Comparison of ENCODE assay signal across 20 cellular contexts in genomic region chr1:29674625-29675326, GRCh38.
DNase-seq lines count a peak whose midpoint lies in the region; ATAC-seq, FAIRE-seq and TF ChIP-seq lines count a peak whose summit lies in the region.
"Had no signal": no experiment of that assay in that cellular context is flagged by ENCODE, and none has a peak within 500 bp of the region (broad histone marks: within the 10 kb centered on the region; RNA-seq: fewer than 3 reads in every experiment).

No MANE protein-coding gene starts in this region.

- H3K9me1 ChIP-seq in K562 (ENCODE audit: control insufficient read depth, insufficient read depth, low read length) = no peaks in the 10 kb centered on the region

- no peak for TF ChIP-seq RAD21 in K562 (CRISPR knock-in tag; conservative IDR thresholded peaks at IDR 0.05 in 1 of 2, IDR thresholded peaks at IDR 0.05 in 1 of 2)

- ATAC-seq in K562 = no peak
- ATAC-seq in left lobe of liver = no peak
- ATAC-seq in sciatic nerve = no peak
- ATAC-seq: GM12878, HCT116, HepG2 had no signal

- WGBS in K562 (ENCODE audit: insufficient coverage, low coverage, missing lambda C conversion rate) = 4% methylated on average over 6 of the region's 6 CpGs

- H3K27me3 ChIP-seq in K562 (ENCODE audit: control insufficient read depth in 2 of 2, insufficient read depth in 2 of 2, low read length in 2 of 2) = peaks cover 3 to 15% of the 10 kb centered on the region in 2 experiments; a peak in 4 of 5 replicates
- H3K27me3 ChIP-seq: uterus had no signal

- H3K36me3 ChIP-seq in K562 (ENCODE audit: control insufficient read depth, insufficient read depth, low read length) = no peaks in the 10 kb centered on the region
- H3K36me3 ChIP-seq: uterus had no signal

- CTCF ChIA-PET in K562 (lab: Yijun Ruan, JAX; ENCODE audit: low intra/inter-chr PET ratio) = no interaction called here

- no peaks in the 10 kb centered on the region for H3K79me2 ChIP-seq in K562 (ENCODE audit: control insufficient read depth, insufficient read depth, low read length)

- DNase-seq in D341Med (ENCODE audit: low spot score) (peak; percentile 4), K562 (ENCODE audit: extremely low read depth in 1 of 4, low spot score in 3 of 4) (no peak), left lobe of liver (ENCODE audit: low spot score) (peak; percentile 29), sciatic nerve (ENCODE audit: low spot score) (peak; percentile 45), urothelium cell line (ENCODE audit: low spot score) (no peak), GM03348 (ENCODE audit: low spot score) (no peak), NCI-H1092 treated with DMSO at 0.1 percent for 48 hours (lab: John Stamatoyannopoulos, UW) (no peak), NCI-H345 treated with DMSO at 0.1 percent for 48 hours (lab: John Stamatoyannopoulos, UW; ENCODE audit: unreplicated experiment) (no peak)
- DNase-seq: activated naive CD4-positive, alpha-beta T cell treated with anti-CD3 and anti-CD28 coated beads, Interleukin-2, amount 50 U/mL, for 16 hours; anterior cingulate cortex; central memory CD4-positive, alpha-beta T cell; NCI-H1694 treated with DMSO at 0.1 percent for 48 hours; small intestine; uterus had no signal

- no peak for TF ChIP-seq POLR2A in K562 (conservative IDR thresholded peaks at IDR 0.05)

- in situ Hi-C loops in K562 (cut with MboI) = no loop called here

- no peaks in the 10 kb centered on the region; a peak in 1 of 5 replicates for H3K4me1 ChIP-seq in K562 (replicated peaks in 1 of 2; ENCODE audit: control insufficient read depth in 2 of 2, insufficient read depth in 2 of 2, low read length in 2 of 2)
- H3K4me1 ChIP-seq: uterus had no signal

- FAIRE-seq in K562 (lab: Jason Lieb, UNC) (no peak), urothelium cell line (lab: Jason Lieb, UNC) (no peak)
- FAIRE-seq: GM12878, HepG2, small intestine had no signal

- no peak for TF ChIP-seq CTCF in K562 (IDR thresholded peaks at IDR 0.05 in 2 of 3, conservative IDR thresholded peaks at IDR 0.05 in 1 of 3; ENCODE audit: insufficient read depth in 2 of 3, low read depth in 1 of 3, low read length in 3 of 3)

- POLR2A ChIA-PET in K562 (lab: Yijun Ruan, JAX) = interaction anchor here (0.6 to 1.1 kb wide), 2 partner anchors 10 to 711 kb away, joined by 3 to 4 read pairs; no protein-coding TSS in a partner anchor

- H3K9ac ChIP-seq in K562 (ENCODE audit: insufficient read depth in 1 of 2, low read depth in 2 of 2, low read length in 2 of 2) = no peak overlapping the region

- no peak overlapping the region for H3K4me2 ChIP-seq in K562 (ENCODE audit: insufficient read depth, low read length)

- H2AFZ ChIP-seq in K562 (ENCODE audit: low read depth, low read length) = no peak overlapping the region

- no peak overlapping the region for H3K4me3 ChIP-seq in K562
- H3K4me3 ChIP-seq: GM12878, uterus had no signal

- no TSS peak for BruUV-seq in K562 (replicated peaks; lab: Mats Ljungman, UMichigan)

- H3K27ac ChIP-seq in K562 (ENCODE audit: extremely low read depth, low read depth, low read length) = no peak overlapping the region
- H3K27ac ChIP-seq: C4-2B, epithelial cell of prostate, HL-60, uterus had no signal

- no peak for TF ChIP-seq EP300 in K562 (IDR thresholded peaks at IDR 0.05; ENCODE audit: low read length)

- intact Hi-C loops in K562 (cut with micrococcal nuclease) = no loop called here
- intact Hi-C loops in sciatic nerve (cut with DNase I) = no loop called here

- H4K20me1 ChIP-seq in K562 (replicated peaks; ENCODE audit: control insufficient read depth, insufficient read depth, low read length) = no peaks in the 10 kb centered on the region

- no peaks in the 10 kb centered on the region for H3K9me3 ChIP-seq in K562 (replicated peaks; ENCODE audit: control insufficient read depth, insufficient read depth, low read depth, low read length)
- H3K9me3 ChIP-seq: uterus had no signal

TF ChIP-seq in K562, 482 proteins besides CTCF, POLR2A, EP300 and RAD21:
- no peak for TF ChIP-seq ZKSCAN3 (CRISPR knock-in tag; IDR thresholded peaks at IDR 0.05)
- TF ChIP-seq USF1 (CRISPR knock-in tag; IDR thresholded peaks at IDR 0.05) = 0 out of 2 replicates have a peak, but pooled peaks have one; percentile 1

Comparison
In these comparisons a context has a peak if more than half of its experiments do, and no peak if none do; other contexts are left out.
1. DNase-seq: peak in D341Med (single experiment), left lobe of liver (single experiment) and sciatic nerve (single experiment); none in K562 (0 of 4), urothelium cell line (single experiment), GM03348 (single experiment), NCI-H1092 treated with DMSO at 0.1 percent for 48 hours (single experiment) and NCI-H345 treated with DMSO at 0.1 percent for 48 hours (single experiment).